In the genomic region with DNA sequence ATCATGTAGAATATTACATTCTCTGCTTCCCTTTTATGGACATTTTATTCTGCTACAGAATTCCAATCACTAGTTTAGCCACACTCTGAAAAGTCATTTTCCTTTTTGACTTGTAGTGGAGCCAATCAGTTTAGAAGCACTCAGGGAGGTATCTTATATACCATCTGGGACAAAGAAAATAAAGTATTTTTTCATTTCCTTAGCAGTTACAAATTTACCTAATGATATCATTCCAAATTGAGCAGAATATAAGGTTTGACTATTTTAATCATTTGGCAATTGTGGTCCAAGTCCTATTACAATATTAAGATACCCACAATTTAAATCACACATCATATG, we compare ENCODE assay signal across 18 cellular contexts.
DNase-seq lines count a peak whose midpoint lies in the region; ATAC-seq, FAIRE-seq and TF ChIP-seq lines count a peak whose summit lies in the region.
"Had no signal": no experiment of that assay in that cellular context is flagged by ENCODE, and none has a peak within 500 bp of the region (broad histone marks: within the 10 kb centered on the region; RNA-seq: fewer than 3 reads in every experiment).

No MANE protein-coding gene starts in this region.

- TF ChIP-seq CTCF in Peyer's patch (IDR thresholded peaks at IDR 0.05) (no peak), endothelial cell of umbilical vein (IDR thresholded peaks at IDR 0.05; ENCODE audit: extremely low read depth in 1 of 2, insufficient read depth in 1 of 2, low read depth in 1 of 2, low read length in 2 of 2) (no peak), parathyroid adenoma (IDR thresholded peaks at IDR 0.05) (no peak), thoracic aorta (IDR thresholded peaks at IDR 0.05) (no peak), thyroid gland (IDR thresholded peaks at IDR 0.05) (no peak), smooth muscle cell (IDR thresholded peaks at IDR 0.05; ENCODE audit: borderline replicate concordance, insufficient read depth, poor library complexity, severe bottlenecking) (no peak)

- peak overlapping the region; percentile 64 for H3K4me2 ChIP-seq in endothelial cell of umbilical vein (ENCODE audit: insufficient read depth, low read length)
- peak overlapping the region; percentile 38 for H3K4me2 ChIP-seq in parathyroid adenoma (ENCODE audit: low read length)
- H3K4me2 ChIP-seq in smooth muscle cell: no peak overlapping the region

- DNase-seq in Peyer's patch: no peak
- peak; percentile 30 for DNase-seq in endothelial cell of umbilical vein (ENCODE audit: low read depth, low spot score)
- no peak for DNase-seq in thoracic aorta (ENCODE audit: low spot score)
- no peak for DNase-seq in thyroid gland
- no peak for DNase-seq in smooth muscle cell (lab: John Stamatoyannopoulos, UW; ENCODE audit: unreplicated experiment)
- no peak for DNase-seq in cerebellar nuclear complex (lab: John Stamatoyannopoulos, UW)
- DNase-seq: GF-D8, HCEC 1CT, NCI-H1105 treated with DMSO at 0.1 percent for 48 hours, NCI-H1694 treated with DMSO at 0.1 percent for 48 hours, OCI-M1 had no signal

- CTCF ChIA-PET in endothelial cell of umbilical vein (lab: Charles Lee): interaction anchor here (1.7 kb wide), 1 partner anchor 10 kb away, joined by 6 read pairs; no protein-coding TSS in a partner anchor

- dilution Hi-C loops in endothelial cell of umbilical vein (cut with MboI; ENCODE audit: extremely low pct_ligation_motif_present, low sequenced_read_pairs): no loop called here

- H3K4me1 ChIP-seq in Peyer's patch: peaks cover 0 to 7% (median 3%) of the 10 kb centered on the region in 4 donors
- peaks cover 19% of the 10 kb centered on the region for H3K4me1 ChIP-seq in endothelial cell of umbilical vein (ENCODE audit: control insufficient read depth, extremely low read depth, insufficient read depth, low read length)
- peaks cover 3% of the 10 kb centered on the region for H3K4me1 ChIP-seq in parathyroid adenoma
- H3K4me1 ChIP-seq in thoracic aorta (ENCODE audit: control insufficient read depth in 1 of 2, low read depth in 2 of 2): peaks cover 29 to 57% of the 10 kb centered on the region in 2 donors
- H3K4me1 ChIP-seq in thyroid gland: no peaks in the 10 kb centered on the region
- H3K4me1 ChIP-seq in smooth muscle cell (ENCODE audit: low read depth): peaks cover 12% of the 10 kb centered on the region

- ATAC-seq in thoracic aorta (ENCODE audit: insufficient number of reproducible peaks, low FRiP score, low read depth) (no peak), GM18868 (IDR thresholded peaks at IDR 0.05; ENCODE audit: unreplicated experiment) (no peak)

- peak overlapping the region in 3 of 4 donors; percentile 43 to 70 (median 44) for H3K27ac ChIP-seq in Peyer's patch
- peak overlapping the region; percentile 61 for H3K27ac ChIP-seq in endothelial cell of umbilical vein (ENCODE audit: insufficient read depth, low read depth, low read length)
- no peak overlapping the region for H3K27ac ChIP-seq in parathyroid adenoma
- peak overlapping the region; percentile 72 to 77 for H3K27ac ChIP-seq in thoracic aorta
- no peak overlapping the region for H3K27ac ChIP-seq in thyroid gland
- H3K27ac ChIP-seq in smooth muscle cell (ENCODE audit: low read depth): no peak overlapping the region
- H3K27ac ChIP-seq: C4-2B, GM23248, RWPE1 had no signal

- POLR2A ChIA-PET in endothelial cell of umbilical vein (lab: Charles Lee): no interaction called here

- H3K27me3 ChIP-seq in Peyer's patch (no peaks in the 10 kb centered on the region), endothelial cell of umbilical vein (ENCODE audit: control insufficient read depth in 2 of 2, insufficient read depth in 2 of 2, low read length in 2 of 2) (no peaks in the 10 kb centered on the region), parathyroid adenoma (ENCODE audit: control insufficient read depth, insufficient read depth, low read length) (no peaks in the 10 kb centered on the region), thoracic aorta (replicated peaks; ENCODE audit: insufficient read depth) (no peaks in the 10 kb centered on the region), thyroid gland (no peaks in the 10 kb centered on the region), smooth muscle cell (ENCODE audit: low read depth) (no peaks in the 10 kb centered on the region)

- no peak for FAIRE-seq in endothelial cell of umbilical vein (lab: Jason Lieb, UNC)
- FAIRE-seq: GM12891, GM18507 had no signal

- no peak overlapping the region for H2AFZ ChIP-seq in endothelial cell of umbilical vein (ENCODE audit: low read depth, low read length)
- no peak overlapping the region for H2AFZ ChIP-seq in parathyroid adenoma
- no peak overlapping the region for H2AFZ ChIP-seq in smooth muscle cell (ENCODE audit: low read depth)
- H2AFZ ChIP-seq: GM23248 had no signal

- intact Hi-C loops in endothelial cell of umbilical vein (cut with micrococcal nuclease): no loop called here
- intact Hi-C loops in thyroid gland (cut with DNase I): no loop called here

- H3K9me3 ChIP-seq in Peyer's patch (no peaks in the 10 kb centered on the region), endothelial cell of umbilical vein (replicated peaks; ENCODE audit: control insufficient read depth, insufficient read depth, low read length) (no peaks in the 10 kb centered on the region), parathyroid adenoma (ENCODE audit: control insufficient read depth, low read length) (no peaks in the 10 kb centered on the region), thoracic aorta (no peaks in the 10 kb centered on the region), thyroid gland (no peaks in the 10 kb centered on the region), smooth muscle cell (replicated peaks; ENCODE audit: low read depth) (no peaks in the 10 kb centered on the region)

- H3K36me3 ChIP-seq in Peyer's patch (no peaks in the 10 kb centered on the region), endothelial cell of umbilical vein (ENCODE audit: control insufficient read depth in 2 of 2, extremely low read depth in 1 of 2, insufficient read depth in 2 of 2, low read length in 2 of 2) (no peaks in the 10 kb centered on the region), parathyroid adenoma (ENCODE audit: control insufficient read depth, insufficient read depth, low read length) (no peaks in the 10 kb centered on the region), thoracic aorta (no peaks in the 10 kb centered on the region), thyroid gland (no peaks in the 10 kb centered on the region), smooth muscle cell (ENCODE audit: low read depth) (no peaks in the 10 kb centered on the region)

- H3K79me2 ChIP-seq in endothelial cell of umbilical vein (ENCODE audit: control insufficient read depth, insufficient read depth, low read length): no peaks in the 10 kb centered on the region
- H3K79me2 ChIP-seq in parathyroid adenoma: no peaks in the 10 kb centered on the region
- no peaks in the 10 kb centered on the region for H3K79me2 ChIP-seq in smooth muscle cell (ENCODE audit: low read depth)

- H4K20me1 ChIP-seq in endothelial cell of umbilical vein (replicated peaks; ENCODE audit: control insufficient read depth, extremely low read depth, insufficient read depth, low read length) (no peaks in the 10 kb centered on the region), smooth muscle cell (ENCODE audit: low read depth) (no peaks in the 10 kb centered on the region)

- H3K4me3 ChIP-seq in Peyer's patch (no peak overlapping the region), endothelial cell of umbilical vein (replicated peaks in 1 of 3; ENCODE audit: insufficient read depth in 1 of 3, low read depth in 1 of 3, low read length in 3 of 3) (no peak overlapping the region), parathyroid adenoma (ENCODE audit: low read depth, low read length) (no peak overlapping the region), thoracic aorta (no peak overlapping the region), thyroid gland (replicated peaks in 1 of 3) (no peak overlapping the region), smooth muscle cell (no peak overlapping the region)
- H3K4me3 ChIP-seq: GM23248 had no signal

- peaks cover 14% of the 10 kb centered on the region for H3F3A ChIP-seq in smooth muscle cell (ENCODE audit: low read depth)

- TF ChIP-seq POLR2A in Peyer's patch (IDR thresholded peaks at IDR 0.05): no peak
- no peak for TF ChIP-seq POLR2A in endothelial cell of umbilical vein (IDR thresholded peaks at IDR 0.05; ENCODE audit: low read depth, low read length)
- TF ChIP-seq POLR2A in thyroid gland (IDR thresholded peaks at IDR 0.05): no peak

- no TSS peak for BruUV-seq in endothelial cell of umbilical vein (replicated peaks; lab: Mats Ljungman, UMichigan)

- H3K9ac ChIP-seq in endothelial cell of umbilical vein (replicated peaks; ENCODE audit: extremely low read depth, insufficient read depth, low read length) (peak overlapping the region; percentile 28), parathyroid adenoma (no peak overlapping the region), smooth muscle cell (ENCODE audit: low read depth) (no peak overlapping the region)
- H3K9ac ChIP-seq: GM23248 had no signal

- no peaks in the 10 kb centered on the region for H3K9me1 ChIP-seq in endothelial cell of umbilical vein (replicated peaks; ENCODE audit: control insufficient read depth, extremely low read depth, insufficient read depth, low read length)

TF ChIP-seq in endothelial cell of umbilical vein, 7 proteins besides CTCF, POLR2A, EP300 and RAD21:
- TF ChIP-seq, protein P1, sequence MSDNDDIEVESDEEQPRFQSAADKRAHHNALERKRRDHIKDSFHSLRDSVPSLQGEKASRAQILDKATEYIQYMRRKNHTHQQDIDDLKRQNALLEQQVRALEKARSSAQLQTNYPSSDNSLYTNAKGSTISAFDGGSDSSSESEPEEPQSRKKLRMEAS (IDR thresholded peaks at IDR 0.05; ENCODE audit: insufficient read depth, insufficient read length): no peak
- TF ChIP-seq MYC (IDR thresholded peaks at IDR 0.05; ENCODE audit: low read depth, low read length) (no peak), FOS (IDR thresholded peaks at IDR 0.05; ENCODE audit: borderline replicate concordance, insufficient read depth, low read length) (no peak), POLR2AphosphoS5 (IDR thresholded peaks at IDR 0.05; ENCODE audit: insufficient read depth, low read depth, low read length) (no peak), GATA2 (IDR thresholded peaks at IDR 0.05; ENCODE audit: insufficient read depth, insufficient read length, low read depth, low read length) (no peak), EZH2 (IDR thresholded peaks at IDR 0.05; ENCODE audit: borderline replicate concordance, low read depth, low read length, severe bottlenecking) (no peak), JUN (IDR thresholded peaks at IDR 0.05; ENCODE audit: borderline replicate concordance, insufficient read depth, insufficient read length, low read depth) (no peak)

Comparison
In these comparisons a context has a peak if more than half of its experiments do, and no peak if none do; other contexts are left out.
1. H3K27ac ChIP-seq: peak in Peyer's patch (3 of 4), endothelial cell of umbilical vein (single experiment) and thoracic aorta (2 of 2); none in parathyroid adenoma (single experiment), thyroid gland (0 of 3) and smooth muscle cell (single experiment).